1 cellular context compared by ENCODE assay signal in genomic region chr22:38404419-38404818, GRCh38.
TF ChIP-seq lines count a peak whose summit lies in the region.

No MANE protein-coding gene starts in this region.

TF ChIP-seq in H1, 55 proteins besides CTCF, POLR2A, EP300 and RAD21:
- TF ChIP-seq, protein P1, sequence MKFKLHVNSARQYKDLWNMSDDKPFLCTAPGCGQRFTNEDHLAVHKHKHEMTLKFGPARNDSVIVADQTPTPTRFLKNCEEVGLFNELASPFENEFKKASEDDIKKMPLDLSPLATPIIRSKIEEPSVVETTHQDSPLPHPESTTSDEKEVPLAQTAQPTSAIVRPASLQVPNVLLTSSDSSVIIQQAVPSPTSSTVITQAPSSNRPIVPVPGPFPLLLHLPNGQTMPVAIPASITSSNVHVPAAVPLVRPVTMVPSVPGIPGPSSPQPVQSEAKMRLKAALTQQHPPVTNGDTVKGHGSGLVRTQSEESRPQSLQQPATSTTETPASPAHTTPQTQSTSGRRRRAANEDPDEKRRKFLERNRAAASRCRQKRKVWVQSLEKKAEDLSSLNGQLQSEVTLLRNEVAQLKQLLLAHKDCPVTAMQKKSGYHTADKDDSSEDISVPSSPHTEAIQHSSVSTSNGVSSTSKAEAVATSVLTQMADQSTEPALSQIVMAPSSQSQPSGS (IDR thresholded peaks at IDR 0.05; ENCODE audit: low read length), result no peak
- TF ChIP-seq TCF12 (IDR thresholded peaks at IDR 0.05; ENCODE audit: low read depth, low read length), result no peak
